ENCODE assay signal across 8 cellular contexts in the genomic region with DNA sequence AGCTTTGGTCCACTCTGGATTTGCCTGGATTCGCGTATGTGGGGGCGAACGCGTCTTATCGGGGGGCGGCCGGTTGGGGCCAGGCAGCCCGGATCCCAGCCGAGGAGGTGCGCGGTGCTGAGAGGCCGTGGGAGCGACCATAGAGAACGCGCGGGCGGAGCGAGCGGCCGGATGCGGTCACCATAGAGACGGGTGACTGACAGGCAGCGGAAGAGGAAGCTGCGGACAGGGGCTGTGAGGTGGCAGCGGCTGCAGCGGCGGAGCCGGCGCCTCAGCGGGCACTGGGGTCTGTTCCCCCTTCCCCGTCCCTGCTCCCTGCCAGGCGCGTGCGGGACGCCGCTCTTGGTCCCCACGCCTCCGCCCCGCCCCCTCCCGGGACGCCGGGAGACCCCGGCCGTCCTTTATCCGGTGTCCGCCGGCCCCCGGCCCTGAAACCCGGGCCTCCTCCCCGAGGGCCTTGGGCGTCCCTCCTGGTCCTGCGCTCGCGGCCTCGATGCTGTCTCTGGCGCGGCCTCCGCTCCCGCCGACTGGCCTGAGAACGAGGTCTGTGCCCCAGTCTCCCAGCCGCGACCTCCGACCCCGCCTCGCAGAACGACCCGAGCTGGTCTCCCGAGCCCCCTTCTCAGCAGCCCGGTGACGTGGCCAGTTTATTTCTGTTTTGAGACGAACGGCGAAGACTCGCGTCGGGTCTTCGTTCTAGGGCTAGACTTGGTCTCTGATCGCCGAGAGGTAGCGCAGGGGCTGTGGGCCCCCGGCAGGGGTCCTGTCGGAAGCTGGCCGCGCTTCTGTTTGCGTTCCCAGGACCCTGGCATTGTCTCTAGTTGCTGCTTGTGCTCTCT. TPM values are rescaled to one million over a fixed set of nuclear protein-coding genes. Genes with fewer than 3 reads are reported as not detected.
DNase-seq lines count a peak whose midpoint lies in the region; TF ChIP-seq lines count a peak whose summit lies in the region.

A gene with protein sequence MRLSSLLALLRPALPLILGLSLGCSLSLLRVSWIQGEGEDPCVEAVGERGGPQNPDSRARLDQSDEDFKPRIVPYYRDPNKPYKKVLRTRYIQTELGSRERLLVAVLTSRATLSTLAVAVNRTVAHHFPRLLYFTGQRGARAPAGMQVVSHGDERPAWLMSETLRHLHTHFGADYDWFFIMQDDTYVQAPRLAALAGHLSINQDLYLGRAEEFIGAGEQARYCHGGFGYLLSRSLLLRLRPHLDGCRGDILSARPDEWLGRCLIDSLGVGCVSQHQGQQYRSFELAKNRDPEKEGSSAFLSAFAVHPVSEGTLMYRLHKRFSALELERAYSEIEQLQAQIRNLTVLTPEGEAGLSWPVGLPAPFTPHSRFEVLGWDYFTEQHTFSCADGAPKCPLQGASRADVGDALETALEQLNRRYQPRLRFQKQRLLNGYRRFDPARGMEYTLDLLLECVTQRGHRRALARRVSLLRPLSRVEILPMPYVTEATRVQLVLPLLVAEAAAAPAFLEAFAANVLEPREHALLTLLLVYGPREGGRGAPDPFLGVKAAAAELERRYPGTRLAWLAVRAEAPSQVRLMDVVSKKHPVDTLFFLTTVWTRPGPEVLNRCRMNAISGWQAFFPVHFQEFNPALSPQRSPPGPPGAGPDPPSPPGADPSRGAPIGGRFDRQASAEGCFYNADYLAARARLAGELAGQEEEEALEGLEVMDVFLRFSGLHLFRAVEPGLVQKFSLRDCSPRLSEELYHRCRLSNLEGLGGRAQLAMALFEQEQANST (plus strand): TSS at position 212 of the 839 bp plus-strand sequence. CDS start 1,529 bp downstream, outside the sequence.

- H3K27me3 ChIP-seq in H7 (ENCODE audit: control insufficient read depth, insufficient read depth, low read length) (no peaks in the 10 kb centered on the region), MG63 (no peaks in the 10 kb centered on the region), neutrophil (peaks cover 6% of the 10 kb centered on the region)

- in situ Hi-C loops in SK-MEL-5 (cut with HindIII; ENCODE audit: low pct_unique_long_range_greater_than_20kb, low sequenced_read_pairs): no loop called here

- H3K36me3 ChIP-seq in H7 (replicated peaks; ENCODE audit: control insufficient read depth, insufficient read depth, low read length) (peaks cover 12% of the 10 kb centered on the region), MG63 (peaks cover 7% of the 10 kb centered on the region), neutrophil (peaks cover 30% of the 10 kb centered on the region)

- peaks cover 26 to 29% of the 10 kb centered on the region in 2 experiments for H3K4me1 ChIP-seq in neutrophil (ENCODE audit: control insufficient read depth in 1 of 2, insufficient read depth in 1 of 2, low read depth in 1 of 2, low read length in 1 of 2)

- H3K4me3 ChIP-seq in H7 (ENCODE audit: insufficient read depth, low read depth, low read length): peak within 1 kb of the TSS; percentile 88
- peak within 1 kb of the TSS; percentile 85 for H3K4me3 ChIP-seq in MG63
- H3K4me3 ChIP-seq in neutrophil (ENCODE audit: low read depth in 1 of 2, low read length in 1 of 2): peak within 1 kb of the TSS; percentile 95

- DNase-seq in GM03348 (ENCODE audit: low spot score): peak; percentile 97
- peak; percentile 98 for DNase-seq in H7
- peak; percentile 88 for DNase-seq in MG63
- peak; percentile 90 for DNase-seq in SK-MEL-5 (ENCODE audit: low read depth, low spot score)
- DNase-seq in activated naive CD4-positive, alpha-beta T cell treated with Interleukin-2 at 50 U/mL for 16 hours: peak; percentile 92
- peak; percentile 67 for DNase-seq in foreskin melanocyte
- DNase-seq in substantia nigra (lab: John Stamatoyannopoulos, UW): peak; percentile 39 to 94 (median 84)

- H3K27ac ChIP-seq in neutrophil: peak within 1 kb of the TSS; percentile 94
- H3K27ac ChIP-seq in substantia nigra (ENCODE audit: low read depth, low read length, poor library complexity, severe bottlenecking): peak within 1 kb of the TSS; percentile 89

- TF ChIP-seq CTCF in neutrophil (IDR thresholded peaks at IDR 0.05): peak; percentile 44

- H3K9me3 ChIP-seq in MG63 (no peaks in the 10 kb centered on the region), neutrophil (no peaks in the 10 kb centered on the region)

RNA-seq across cellular contexts. Expression of the gene that starts here (rescaled TPM):
- 24.7 and 25.0 TPM in 2 replicates for total RNA-seq in H7 (2014; rRNA removed; shearing (Covaris generic))
- total RNA-seq in MG63 (2014; rRNA removed; shearing (Covaris generic); ENCODE audit: low replicate concordance): 15.4 and 26.5 TPM in 2 replicates
- total RNA-seq in SK-MEL-5 (2014; rRNA removed; shearing (Covaris generic)): 44.0 and 45.7 TPM in 2 replicates
- polyA plus RNA-seq in SK-MEL-5 (2015; cell fraction: cytosol; rRNA removed): 51.6 and 60.4 TPM in 2 replicates
- 53.5 and 58.8 TPM in 2 replicates for polyA plus RNA-seq in SK-MEL-5 (2015; cell fraction: nucleus; rRNA removed)

Comparison
In these comparisons a context has a peak if more than half of its experiments do, and no peak if none do; other contexts are left out.
1. Peak in every context shown above with its lines: DNase-seq, H3K4me3 ChIP-seq and H3K27ac ChIP-seq.